ENCODE assay signal across 3 cellular contexts in the genomic region with DNA sequence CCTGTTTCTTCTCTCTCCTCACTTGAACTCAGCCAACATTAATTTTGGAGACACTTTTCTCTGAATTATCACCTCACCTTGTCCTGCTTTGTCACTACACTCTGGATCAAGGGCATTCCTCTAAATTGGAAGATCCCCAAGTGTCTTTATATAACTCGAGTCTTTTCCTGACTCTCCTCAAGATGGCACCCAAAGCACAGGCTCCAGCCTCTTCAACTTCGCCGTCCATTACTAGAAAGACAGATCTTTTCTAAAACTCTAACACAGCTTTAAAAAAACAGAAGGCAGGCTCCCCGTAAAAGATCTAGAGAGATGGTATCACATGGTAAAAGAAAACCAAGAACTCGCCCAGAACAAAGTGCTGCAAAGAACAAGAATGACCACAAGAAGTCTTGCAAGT. TPM values are rescaled to one million over a fixed set of nuclear protein-coding genes. Genes with fewer than 3 reads are reported as not detected.
"Had no signal": no experiment of that assay in that cellular context is flagged by ENCODE, and none has a peak within 500 bp of the region (broad histone marks: within the 10 kb centered on the region; RNA-seq: fewer than 3 reads in every experiment).

No MANE protein-coding gene starts in this region.

RNA-seq across cellular contexts. Expression of a gene that starts 8.2 kb away (rescaled TPM):
- total RNA-seq: left ventricle myocardium inferior, right atrium auricular region, smooth muscle cell had no signal
- polyA plus RNA-seq: smooth muscle cell had no signal
